Comparison of ENCODE assay signal across 17 cellular contexts in the genomic region with DNA sequence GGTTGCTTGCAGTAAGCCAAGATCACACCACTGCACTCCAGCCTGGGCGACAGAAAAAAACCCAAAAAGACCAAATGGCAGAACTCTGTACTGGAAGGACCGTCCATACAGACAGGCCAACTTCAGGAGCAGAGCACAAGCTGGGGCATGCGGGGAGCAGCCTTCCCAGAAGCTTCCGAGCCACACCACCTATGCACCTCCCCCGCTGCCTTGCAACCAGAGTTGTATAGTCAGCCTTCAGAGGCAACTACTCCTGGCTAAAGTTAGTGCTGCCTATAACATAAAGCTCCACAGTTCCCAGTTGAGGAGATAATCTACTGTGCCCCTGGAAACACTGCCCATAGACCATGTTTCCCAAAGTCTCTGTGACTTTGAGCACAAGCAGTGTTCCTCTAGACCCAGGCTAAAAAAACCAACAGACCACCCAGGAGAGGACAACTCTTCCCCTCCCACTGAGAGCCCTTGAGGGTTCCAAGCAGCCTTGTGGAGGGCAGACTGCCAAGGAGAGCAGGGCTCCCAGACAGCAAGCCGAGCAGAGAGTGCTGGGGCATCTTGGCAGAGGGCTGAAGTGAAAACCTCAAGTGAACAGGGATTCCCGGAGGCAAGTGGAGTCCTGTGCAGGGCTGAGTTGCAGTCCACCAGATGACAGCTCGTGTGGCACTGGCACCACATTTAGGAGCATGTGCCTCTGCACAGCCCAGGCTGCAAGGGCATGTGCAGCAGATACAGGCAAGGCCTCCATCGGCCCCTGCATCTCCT. TPM values are rescaled to one million over a fixed set of nuclear protein-coding genes. Genes with fewer than 3 reads are reported as not detected.
A peak's percentile ranks its signal among the peaks of the same experiment; 100 is the strongest.
DNase-seq lines count a peak whose midpoint lies in the region; ATAC-seq and TF ChIP-seq lines count a peak whose summit lies in the region.
"Had no signal": no experiment of that assay in that cellular context is flagged by ENCODE, and none has a peak within 500 bp of the region (broad histone marks: within the 10 kb centered on the region; RNA-seq: fewer than 3 reads in every experiment).

No MANE protein-coding gene starts in this region.

- peaks cover 22 to 32% of the 10 kb centered on the region in 2 donors for H3K4me1 Mint-ChIP-seq in immature natural killer cell

- peak; percentile 45 for ATAC-seq in Right ventricle myocardium superior (ENCODE audit: poor library complexity)
- peak; percentile 73 for ATAC-seq in esophagus mucosa
- peak; percentile 39 to 46 for ATAC-seq in lower lobe of right lung
- no peak for ATAC-seq in HG03469 (IDR thresholded peaks at IDR 0.05; ENCODE audit: unreplicated experiment)
- no peak for ATAC-seq in HG03045 (IDR thresholded peaks at IDR 0.05; ENCODE audit: unreplicated experiment)
- ATAC-seq: effector memory CD8-positive, alpha-beta T cell had no signal

- DNase-seq in Right ventricle myocardium superior (peak; percentile 47), cardiac septum (ENCODE audit: low spot score) (no peak), lower lobe of right lung (no peak), thyroid gland (peak; percentile 77 to 83), immature natural killer cell (no peak)
- DNase-seq: activated CD4-positive, alpha-beta memory T cell treated with anti-CD3 and anti-CD28 coated beads, Interleukin-2, amount 10 ng/mL, durations not matched to agents 7 days and 5 days; activated effector memory CD4-positive, alpha-beta T cell treated with Interleukin-2 at 50 U/mL for 16 hours; aorta; effector memory CD8-positive, alpha-beta T cell; KBM-7; NCI-H1436; NCI-H345; stimulated activated naive CD4-positive, alpha-beta T cell had no signal

- 61 to 94% methylated on average over 5 to 6 of the region's 9 CpGs for WGBS in thyroid gland, 2 donors

- H3K27me3 Mint-ChIP-seq in immature natural killer cell (ENCODE audit: low read depth in 3 of 3) = peaks cover 0 to 3% (median 0%) of the 10 kb centered on the region in 3 donors
- H3K27me3 Mint-ChIP-seq: activated CD4-positive, alpha-beta memory T cell treated with anti-CD3 and anti-CD28 coated beads, Interleukin-2, amount 10 ng/mL, durations not matched to agents 7 days and 5 days; effector memory CD8-positive, alpha-beta T cell had no signal

- no peak for TF ChIP-seq CTCF in lower lobe of right lung (IDR thresholded peaks at IDR 0.05)
- TF ChIP-seq CTCF in thyroid gland (IDR thresholded peaks at IDR 0.05) = no peak

- H3K27ac ChIP-seq in lower lobe of right lung (no peak overlapping the region), thyroid gland (no peak overlapping the region)

- no peak overlapping the region for H3K4me3 ChIP-seq in lower lobe of right lung
- H3K4me3 ChIP-seq in thyroid gland (replicated peaks in 1 of 3) = no peak overlapping the region

- peak overlapping the region in 2 of 6 donors; percentile 21 to 77 for H3K27ac Mint-ChIP-seq in immature natural killer cell
- H3K27ac Mint-ChIP-seq: activated CD4-positive, alpha-beta memory T cell treated with anti-CD3 and anti-CD28 coated beads, Interleukin-2, amount 10 ng/mL, durations not matched to agents 7 days and 5 days; effector memory CD8-positive, alpha-beta T cell had no signal

- intact Hi-C loops in Right ventricle myocardium superior (cut with DNase I) (no loop called here), cardiac septum (cut with DNase I) (no loop called here), lower lobe of right lung (cut with DNase I) (no loop called here), thyroid gland (cut with DNase I) (no loop called here)

- no peaks in the 10 kb centered on the region for H3K27me3 ChIP-seq in lower lobe of right lung (ENCODE audit: low read depth)
- no peaks in the 10 kb centered on the region for H3K27me3 ChIP-seq in thyroid gland

- H3K36me3 ChIP-seq in lower lobe of right lung (peaks cover 54% of the 10 kb centered on the region), thyroid gland (peaks cover 23 to 33% of the 10 kb centered on the region in 2 donors)

- TF ChIP-seq POLR2A in thyroid gland (IDR thresholded peaks at IDR 0.05) = no peak

- no peaks in the 10 kb centered on the region for H3K9me3 Mint-ChIP-seq in immature natural killer cell
- H3K9me3 Mint-ChIP-seq: activated CD4-positive, alpha-beta memory T cell treated with anti-CD3 and anti-CD28 coated beads, Interleukin-2, amount 10 ng/mL, durations not matched to agents 7 days and 5 days; effector memory CD8-positive, alpha-beta T cell had no signal

- H3K9me3 ChIP-seq in lower lobe of right lung (no peaks in the 10 kb centered on the region), thyroid gland (no peaks in the 10 kb centered on the region)

- H3K4me1 ChIP-seq in lower lobe of right lung (peaks cover 35% of the 10 kb centered on the region), thyroid gland (peaks cover 14 to 17% of the 10 kb centered on the region in 2 donors)

- H3K36me3 Mint-ChIP-seq in immature natural killer cell = peaks cover 4 to 27% (median 14%) of the 10 kb centered on the region in 3 donors

- no peak overlapping the region for H3K4me3 Mint-ChIP-seq in immature natural killer cell
- H3K4me3 Mint-ChIP-seq: activated CD4-positive, alpha-beta memory T cell treated with anti-CD3 and anti-CD28 coated beads, Interleukin-2, amount 10 ng/mL, durations not matched to agents 7 days and 5 days; effector memory CD8-positive, alpha-beta T cell had no signal

RNA-seq across cellular contexts. Expression of a gene that starts 6.8 kb away (rescaled TPM):
- total RNA-seq in Right ventricle myocardium superior = 3.2 TPM
- total RNA-seq in cardiac septum = 3.1 TPM
- 3.6 TPM for total RNA-seq in esophagus mucosa
- total RNA-seq in lower lobe of right lung = 7.4 TPM
- 10 to 100 TPM; 14.0 to 17.9 (median 16.1) TPM for total RNA-seq in thyroid gland
- 1 to 10 TPM in 2 of 3 donors, not detected in 1; 1.3 to 3.4 TPM for polyA plus RNA-seq in immature natural killer cell

RNA-seq across cellular contexts. Expression of a gene that starts 32.7 kb away (rescaled TPM):
- 237 TPM for total RNA-seq in Right ventricle myocardium superior
- 207 TPM for total RNA-seq in cardiac septum
- 6.0 TPM for total RNA-seq in esophagus mucosa
- 148 TPM for total RNA-seq in lower lobe of right lung
- total RNA-seq in thyroid gland = 10 to 100 TPM in 3 of 4 donors, 1 to 10 TPM in 1; 9.1 to 27.8 (median 14.2) TPM
- under 1 TPM in 1 of 3 donors, not detected in 2; 0.40 TPM for polyA plus RNA-seq in immature natural killer cell
- polyA plus RNA-seq: neural cell had no signal

Comparison
In these comparisons a context has a peak if more than half of its experiments do, and no peak if none do; other contexts are left out.
1. DNase-seq: peak in Right ventricle myocardium superior (single experiment) and thyroid gland (2 of 2); none in cardiac septum (single experiment), lower lobe of right lung (single experiment) and immature natural killer cell (0 of 3).
2. ATAC-seq: peak in Right ventricle myocardium superior (single experiment), esophagus mucosa (single experiment) and lower lobe of right lung (2 of 2); none in HG03469 (single experiment) and HG03045 (single experiment).